Comparison of ENCODE assay signal across 8 cellular contexts in the genomic region with DNA sequence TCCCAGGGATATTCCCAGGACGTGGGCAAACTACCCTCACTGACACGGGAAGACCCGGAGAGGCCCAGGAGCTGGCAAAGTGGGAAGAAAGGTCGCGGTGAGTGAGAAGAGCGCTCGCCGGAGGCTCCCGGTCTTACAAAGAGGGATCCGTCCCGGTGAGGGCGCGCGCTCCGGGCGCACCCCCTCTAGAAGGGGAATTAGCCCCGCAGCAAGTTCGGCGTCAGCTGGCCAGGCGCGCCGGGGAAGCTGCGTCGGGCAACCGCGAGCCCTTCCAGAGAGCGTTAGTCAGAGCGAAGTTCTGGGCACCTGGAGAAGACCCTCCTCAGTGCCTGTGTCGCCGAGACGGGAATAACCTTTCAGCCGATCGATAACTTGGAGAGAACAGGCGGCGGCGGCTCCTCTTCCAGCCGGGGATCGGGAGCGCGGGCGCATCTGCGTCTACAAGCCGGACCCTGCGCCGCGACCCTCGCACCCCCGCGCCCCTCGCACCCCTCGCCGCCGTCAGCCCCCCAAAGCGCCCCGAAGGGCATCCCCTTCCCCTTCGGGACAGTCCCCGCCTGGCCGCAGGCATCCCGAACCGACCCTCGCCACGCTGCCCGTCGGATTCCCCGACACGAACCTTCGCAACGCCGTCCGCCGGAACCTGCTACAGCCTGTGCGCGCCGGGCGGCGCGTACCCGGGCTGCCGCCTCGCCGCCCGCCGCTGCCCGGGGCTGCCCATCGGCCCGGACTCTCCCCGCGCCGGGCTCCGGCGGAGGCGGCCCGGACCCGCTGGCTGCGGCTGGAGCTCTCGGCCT. TPM values are rescaled to one million over a fixed set of nuclear protein-coding genes. Genes with fewer than 3 reads are reported as not detected.
A peak's percentile ranks its signal among the peaks of the same experiment; 100 is the strongest.
DNase-seq lines count a peak whose midpoint lies in the region; ATAC-seq and TF ChIP-seq lines count a peak whose summit lies in the region.

No MANE protein-coding gene starts in this region.

- H3K27ac Mint-ChIP-seq in activated CD4-positive, alpha-beta memory T cell treated with anti-CD3 and anti-CD28 coated beads, Interleukin-2, amount 10 ng/mL, durations not matched to agents 7 days and 5 days, result no peak overlapping the region
- H3K27ac Mint-ChIP-seq in natural killer cell, result peak overlapping the region in 1 of 2 donors; percentile 63

- TF ChIP-seq POLR2A in esophagus squamous epithelium (IDR thresholded peaks at IDR 0.05), result no peak
- no peak for TF ChIP-seq POLR2A in uterus (IDR thresholded peaks at IDR 0.05)

- CTCF ChIA-PET in activated CD4-positive, alpha-beta memory T cell treated with anti-CD3 and anti-CD28 coated beads, Interleukin-2, amount 10 ng/mL, durations not matched to agents 7 days and 5 days (lab: Charles Lee), result interaction anchor here (0.6 kb wide), 1 partner anchor 1517 kb away, joined by 3 read pairs; no protein-coding TSS in a partner anchor

- no peak overlapping the region for H3K27ac ChIP-seq in HUES64 (ENCODE audit: low read depth, low read length)
- H3K27ac ChIP-seq in esophagus squamous epithelium, result peak overlapping the region; percentile 84 to 91 (median 88)
- H3K27ac ChIP-seq in uterus, result peak overlapping the region; percentile 39 to 74

- peaks cover 36% of the 10 kb centered on the region for H3K27me3 Mint-ChIP-seq in activated CD4-positive, alpha-beta memory T cell treated with anti-CD3 and anti-CD28 coated beads, Interleukin-2, amount 10 ng/mL, durations not matched to agents 7 days and 5 days
- H3K27me3 Mint-ChIP-seq in natural killer cell (ENCODE audit: low read depth in 2 of 2), result peaks cover 58 to 70% of the 10 kb centered on the region in 2 donors

- POLR2A ChIA-PET in activated CD4-positive, alpha-beta memory T cell treated with anti-CD3 and anti-CD28 coated beads, Interleukin-2, amount 10 ng/mL, durations not matched to agents 7 days and 5 days (lab: Charles Lee), result interaction anchor here (1.2 kb wide), 1 partner anchor 56 kb away, joined by 3 read pairs; no protein-coding TSS in a partner anchor

- H3K27me3 ChIP-seq in HUES64 (ENCODE audit: insufficient read depth, low read length) (peaks cover 37% of the 10 kb centered on the region), esophagus squamous epithelium (peaks cover 0 to 2% (median 0%) of the 10 kb centered on the region in 4 donors), uterus (no peaks in the 10 kb centered on the region)

- ATAC-seq in GM21526 (IDR thresholded peaks at IDR 0.05; ENCODE audit: low FRiP score, unreplicated experiment) (peak; percentile 42), natural killer cell (peak; percentile 41 to 55 (median 53))

- peak overlapping the region; percentile 78 for H3K4me3 ChIP-seq in HUES64 (ENCODE audit: low read length)
- peak overlapping the region; percentile 87 to 94 (median 89) for H3K4me3 ChIP-seq in esophagus squamous epithelium
- peak overlapping the region; percentile 68 to 89 for H3K4me3 ChIP-seq in uterus

- H3K36me3 ChIP-seq in HUES64 (ENCODE audit: insufficient read depth, low read length) (no peaks in the 10 kb centered on the region), esophagus squamous epithelium (no peaks in the 10 kb centered on the region), uterus (no peaks in the 10 kb centered on the region)

- no peaks in the 10 kb centered on the region for H3K9me3 Mint-ChIP-seq in activated CD4-positive, alpha-beta memory T cell treated with anti-CD3 and anti-CD28 coated beads, Interleukin-2, amount 10 ng/mL, durations not matched to agents 7 days and 5 days
- no peaks in the 10 kb centered on the region for H3K9me3 Mint-ChIP-seq in natural killer cell

- H3K4me3 Mint-ChIP-seq in activated CD4-positive, alpha-beta memory T cell treated with anti-CD3 and anti-CD28 coated beads, Interleukin-2, amount 10 ng/mL, durations not matched to agents 7 days and 5 days, result peak overlapping the region; percentile 73
- peak overlapping the region; percentile 85 for H3K4me3 Mint-ChIP-seq in natural killer cell

- H3K36me3 Mint-ChIP-seq in activated CD4-positive, alpha-beta memory T cell treated with anti-CD3 and anti-CD28 coated beads, Interleukin-2, amount 10 ng/mL, durations not matched to agents 7 days and 5 days (ENCODE audit: low read depth), result no peaks in the 10 kb centered on the region
- H3K36me3 Mint-ChIP-seq in natural killer cell, result no peaks in the 10 kb centered on the region

- peaks cover 19% of the 10 kb centered on the region for H3K4me1 Mint-ChIP-seq in activated CD4-positive, alpha-beta memory T cell treated with anti-CD3 and anti-CD28 coated beads, Interleukin-2, amount 10 ng/mL, durations not matched to agents 7 days and 5 days
- H3K4me1 Mint-ChIP-seq in natural killer cell, result peaks cover 16 to 25% of the 10 kb centered on the region in 2 donors

- intact Hi-C loops in esophagus squamous epithelium (cut with DNase I), result loop anchor here (10.0 kb wide), 2 partner anchors 325 to 615 kb away; a partner anchor contains a TSS
- intact Hi-C loops in natural killer cell (cut with micrococcal nuclease), result no loop called here
- intact Hi-C loops in uterus (cut with DNase I; ENCODE audit: low total_unique reads), result loop anchor here (10.0 kb wide), 1 partner anchor 325 kb away; a partner anchor contains a TSS

- DNase-seq in ELF-1 (ENCODE audit: low read depth, low spot score), result peak; percentile 79
- peak; percentile 19 for DNase-seq in activated CD4-positive, alpha-beta memory T cell treated with anti-CD3 and anti-CD28 coated beads, Interleukin-2, amount 10 ng/mL, durations not matched to agents 7 days and 5 days
- DNase-seq in esophagus squamous epithelium (lab: John Stamatoyannopoulos, UW), result no peak
- no peak for DNase-seq in natural killer cell
- DNase-seq in uterus, result peak; percentile 29 to 31
- no peak for DNase-seq in HCEC 1CT

- TF ChIP-seq CTCF in esophagus squamous epithelium (IDR thresholded peaks at IDR 0.05) (no peak), natural killer cell (IDR thresholded peaks at IDR 0.05) (no peak), uterus (IDR thresholded peaks at IDR 0.05) (peak in 2 of 4 experiments; percentile 15 to 18)

- H3K9me3 ChIP-seq in HUES64 (ENCODE audit: insufficient read depth, low read depth, low read length), result no peaks in the 10 kb centered on the region
- no peaks in the 10 kb centered on the region for H3K9me3 ChIP-seq in esophagus squamous epithelium
- H3K9me3 ChIP-seq in uterus, result no peaks in the 10 kb centered on the region

- under 1% methylated on average over 96 of the region's 96 CpGs for WGBS in HUES64
- 0 to 7% methylated on average over 17 to 23 of the region's 96 CpGs for WGBS in esophagus squamous epithelium, 2 donors

- H3K4me1 ChIP-seq in HUES64 (ENCODE audit: insufficient read depth, low read length) (peaks cover 28% of the 10 kb centered on the region), esophagus squamous epithelium (peaks cover 7 to 52% (median 20%) of the 10 kb centered on the region in 3 donors), uterus (no peaks in the 10 kb centered on the region)

- H3K9ac ChIP-seq in HUES64 (ENCODE audit: low read depth, low read length), result peak overlapping the region; percentile 55

RNA-seq across cellular contexts. Expression of a gene that starts 0.5 kb away (rescaled TPM):
- 21.1 TPM for polyA plus RNA-seq in HUES64 (2013, experiment 1 of 2)
- polyA plus RNA-seq in HUES64 (2013, experiment 2 of 2), result 23.6 TPM
- under 1 TPM; 0.78 to 0.93 TPM for total RNA-seq in activated CD4-positive, alpha-beta memory T cell treated with anti-CD3 and anti-CD28 coated beads, Interleukin-2, amount 10 ng/mL, durations not matched to agents 7 days and 5 days
- 10 to 100 TPM; 29.5 to 51.3 (median 46.0) TPM for total RNA-seq in esophagus squamous epithelium
- total RNA-seq in natural killer cell, result 1 to 10 TPM; 1.5 to 2.3 (median 1.6) TPM
- total RNA-seq in uterus, result 10 to 100 TPM in 1 of 4 donors, 1 to 10 TPM in 3; 2.4 to 25.1 (median 7.0) TPM

Comparison
In these comparisons a context has a peak if more than half of its experiments do, and no peak if none do; other contexts are left out.
1. DNase-seq: peak in ELF-1 (single experiment), activated CD4-positive, alpha-beta memory T cell treated with anti-CD3 and anti-CD28 coated beads, Interleukin-2, amount 10 ng/mL, durations not matched to agents 7 days and 5 days (single experiment) and uterus (2 of 2); none in esophagus squamous epithelium (single experiment), natural killer cell (single experiment) and HCEC 1CT (single experiment).
2. Peak in every context shown above with its lines, with median percentiles within 50 percentile points of each other: H3K4me3 ChIP-seq.